Comparison of ENCODE assay signal across 8 cellular contexts in the genomic region with DNA sequence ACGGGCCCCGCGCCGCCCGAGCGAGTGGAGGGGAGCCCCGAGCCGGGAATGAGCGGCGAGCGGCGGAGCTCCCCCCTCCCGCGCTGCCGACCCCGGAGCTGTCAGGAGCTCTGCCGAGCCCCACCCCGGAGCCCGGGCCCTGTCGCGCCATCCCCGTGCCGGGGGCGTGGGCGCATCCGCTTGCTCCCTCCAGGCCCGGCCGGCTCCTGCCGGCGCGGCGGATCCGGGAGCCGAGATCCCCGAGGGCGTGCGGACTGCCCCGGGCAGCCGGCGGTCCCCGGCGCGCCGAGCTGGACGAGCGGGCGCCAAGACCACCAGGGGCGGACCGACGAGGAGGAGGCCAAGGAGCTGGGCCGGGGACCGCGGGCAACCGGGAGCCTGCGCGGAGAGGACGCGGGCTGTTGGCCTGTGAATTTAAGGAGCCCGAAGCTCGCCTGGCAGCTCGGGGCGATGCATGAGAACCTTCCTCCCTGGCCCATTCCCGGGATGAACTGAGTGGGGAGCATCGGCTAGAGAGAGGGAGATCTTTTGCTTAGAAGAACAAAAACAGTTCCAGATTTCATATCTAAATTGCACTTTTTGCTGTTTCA. TPM values are rescaled to one million over a fixed set of nuclear protein-coding genes. Genes with fewer than 3 reads are reported as not detected.
DNase-seq lines count a peak whose midpoint lies in the region; ATAC-seq lines count a peak whose summit lies in the region.

No MANE protein-coding gene starts in this region.

- POLR2A ChIA-PET in activated naive CD8-positive, alpha-beta T cell treated with anti-CD3 and anti-CD28 coated beads, Interleukin-2, amount 10 ng/mL, durations not matched to agents 7 days and 5 days (lab: Charles Lee), result no interaction called here

- H3K4me1 Mint-ChIP-seq in activated T-cell treated with anti-CD3 and anti-CD28 coated beads, Interleukin-2, amount 50 U/mL, for 24 hours (ENCODE audit: low read depth), result peaks cover 32% of the 10 kb centered on the region
- H3K4me1 Mint-ChIP-seq in activated naive CD8-positive, alpha-beta T cell treated with anti-CD3 and anti-CD28 coated beads, Interleukin-2, amount 10 ng/mL, durations not matched to agents 7 days and 5 days, result peaks cover 18% of the 10 kb centered on the region

- DNase-seq in activated T-cell treated with anti-CD3 and anti-CD28 coated beads, Interleukin-2, amount 50 U/mL, for 24 hours, result no peak
- DNase-seq in activated T-cell treated with anti-CD3 and anti-CD28 coated beads for 4 hours (no peak), NCI-H446 treated with DMSO at 0.1 percent for 48 hours (lab: John Stamatoyannopoulos, UW) (no peak), NCI-H345 treated with DMSO at 0.1 percent for 48 hours (lab: John Stamatoyannopoulos, UW; ENCODE audit: unreplicated experiment) (no peak)
- peak; percentile 51 for DNase-seq in activated naive CD8-positive, alpha-beta T cell treated with anti-CD3 and anti-CD28 coated beads, Interleukin-2, amount 10 ng/mL, durations not matched to agents 7 days and 5 days
- DNase-seq in stimulated activated CD8-positive, alpha-beta memory T cell treated with anti-CD3 and anti-CD28 coated beads, Interleukin-4, amount 100 ng/mL, for 48 hours, result peak; percentile 30

- no peaks in the 10 kb centered on the region for H3K36me3 Mint-ChIP-seq in activated T-cell treated with anti-CD3 and anti-CD28 coated beads, Interleukin-2, amount 50 U/mL, for 24 hours (ENCODE audit: low read depth)
- H3K36me3 Mint-ChIP-seq in activated naive CD8-positive, alpha-beta T cell treated with anti-CD3 and anti-CD28 coated beads, Interleukin-2, amount 10 ng/mL, durations not matched to agents 7 days and 5 days, result no peaks in the 10 kb centered on the region

- H3K27ac Mint-ChIP-seq in activated T-cell treated with anti-CD3 and anti-CD28 coated beads, Interleukin-2, amount 50 U/mL, for 24 hours, result no peak overlapping the region
- H3K27ac Mint-ChIP-seq in activated naive CD8-positive, alpha-beta T cell treated with anti-CD3 and anti-CD28 coated beads, Interleukin-2, amount 10 ng/mL, durations not matched to agents 7 days and 5 days, result no peak overlapping the region

- no peaks in the 10 kb centered on the region for H3K9me3 Mint-ChIP-seq in activated T-cell treated with anti-CD3 and anti-CD28 coated beads, Interleukin-2, amount 50 U/mL, for 24 hours
- no peaks in the 10 kb centered on the region for H3K9me3 Mint-ChIP-seq in activated naive CD8-positive, alpha-beta T cell treated with anti-CD3 and anti-CD28 coated beads, Interleukin-2, amount 10 ng/mL, durations not matched to agents 7 days and 5 days

- peaks cover 92% of the 10 kb centered on the region for H3K27me3 Mint-ChIP-seq in activated T-cell treated with anti-CD3 and anti-CD28 coated beads, Interleukin-2, amount 50 U/mL, for 24 hours
- peaks cover 94% of the 10 kb centered on the region for H3K27me3 Mint-ChIP-seq in activated naive CD8-positive, alpha-beta T cell treated with anti-CD3 and anti-CD28 coated beads, Interleukin-2, amount 10 ng/mL, durations not matched to agents 7 days and 5 days

- H3K4me3 ChIP-seq in iPS-11a (ENCODE audit: low read depth, low read length), result peak overlapping the region; percentile 33

- ATAC-seq in HG03039 (IDR thresholded peaks at IDR 0.05; ENCODE audit: unreplicated experiment), result peak; percentile 15
- ATAC-seq in activated naive CD8-positive, alpha-beta T cell treated with anti-CD3 and anti-CD28 coated beads, Interleukin-2, amount 10 ng/mL, durations not matched to agents 7 days and 5 days (ENCODE audit: low read depth), result peak; percentile 31

- peak overlapping the region; percentile 57 for H3K4me3 Mint-ChIP-seq in activated T-cell treated with anti-CD3 and anti-CD28 coated beads, Interleukin-2, amount 50 U/mL, for 24 hours
- peak overlapping the region; percentile 61 for H3K4me3 Mint-ChIP-seq in activated naive CD8-positive, alpha-beta T cell treated with anti-CD3 and anti-CD28 coated beads, Interleukin-2, amount 10 ng/mL, durations not matched to agents 7 days and 5 days

RNA-seq across cellular contexts. Expression of a gene that starts 2.0 kb away (rescaled TPM):
- not detected for total RNA-seq in activated naive CD8-positive, alpha-beta T cell treated with anti-CD3 and anti-CD28 coated beads, Interleukin-2, amount 10 ng/mL, durations not matched to agents 7 days and 5 days

Comparison
In these comparisons a context has a peak if more than half of its experiments do, and no peak if none do; other contexts are left out.
1. DNase-seq: peak in activated naive CD8-positive, alpha-beta T cell treated with anti-CD3 and anti-CD28 coated beads, Interleukin-2, amount 10 ng/mL, durations not matched to agents 7 days and 5 days (single experiment) and stimulated activated CD8-positive, alpha-beta memory T cell treated with anti-CD3 and anti-CD28 coated beads, Interleukin-4, amount 100 ng/mL, for 48 hours (single experiment); none in activated T-cell treated with anti-CD3 and anti-CD28 coated beads, Interleukin-2, amount 50 U/mL, for 24 hours (single experiment), activated T-cell treated with anti-CD3 and anti-CD28 coated beads for 4 hours (single experiment), NCI-H446 treated with DMSO at 0.1 percent for 48 hours (single experiment) and NCI-H345 treated with DMSO at 0.1 percent for 48 hours (single experiment).